ENCODE assay signal across 8 cellular contexts in the genomic region with DNA sequence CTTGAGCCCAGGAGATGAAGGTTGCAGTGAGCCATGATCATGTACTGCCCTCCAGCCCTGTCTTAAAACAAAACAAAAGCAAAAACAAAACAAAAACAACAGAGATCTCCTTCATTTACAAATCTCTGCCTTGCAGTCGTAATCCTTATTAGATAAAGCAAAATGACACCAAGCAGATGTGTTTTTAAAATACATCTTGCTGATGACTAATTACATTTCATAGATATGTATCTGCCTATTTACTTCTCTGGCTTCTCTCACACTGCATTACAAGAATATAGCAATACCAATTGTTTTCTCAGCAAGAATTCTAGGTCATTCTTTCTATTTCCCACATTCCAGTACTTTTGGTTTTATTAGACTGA. TPM values are rescaled to one million over a fixed set of nuclear protein-coding genes. Genes with fewer than 3 reads are reported as not detected.
DNase-seq lines count a peak whose midpoint lies in the region; ATAC-seq and TF ChIP-seq lines count a peak whose summit lies in the region.

No MANE protein-coding gene starts in this region.

- DNase-seq in Panc1 (ENCODE audit: low read depth, low spot score) (no peak), omental fat pad (ENCODE audit: low spot score) (no peak), NCI-H446 treated with DMSO at 0.1 percent for 48 hours (lab: John Stamatoyannopoulos, UW) (no peak), NCI-H1417 (lab: John Stamatoyannopoulos, UW) (no peak), foreskin melanocyte (no peak), neuronal stem cell (ENCODE audit: low spot score) (no peak)

- H2BK12ac ChIP-seq in neuronal stem cell (ENCODE audit: low read length) = no peak overlapping the region

- CTCF ChIA-PET in Panc1 (lab: Charles Lee) = interaction anchor here (0.6 kb wide), 1 partner anchor 75 kb away, joined by 4 read pairs; no protein-coding TSS in a partner anchor

- ATAC-seq in Panc1 = 0 out of 2 replicates have a peak, but pooled peaks have one; percentile 11
- peak; percentile 31 for ATAC-seq in omental fat pad (ENCODE audit: low FRiP score)

- H3K18ac ChIP-seq in neuronal stem cell (ENCODE audit: low read length) = no peak overlapping the region

- peak overlapping the region in 1 of 10 experiments; percentile 33; a peak in 3 of 20 replicates for H3K4me3 ChIP-seq in BLaER1 treated with 17β-estradiol and CSF1 and Interleukin-3, amounts not matched to agents 10 nM and 100 nM
- H3K4me3 ChIP-seq in Panc1 (ENCODE audit: low read depth in 2 of 2, low read length in 2 of 2) (peak overlapping the region; percentile 12 to 26; a peak in 3 of 4 replicates), duodenal mucosa (ENCODE audit: low read depth in 1 of 2, low read length in 2 of 2) (peak overlapping the region in 1 of 2 donors; percentile 5), neuronal stem cell (ENCODE audit: low read length in 2 of 2) (no peak overlapping the region)

- POLR2A ChIA-PET in Panc1 (lab: Charles Lee) = interaction anchor here (1.4 kb wide), 1 partner anchor 22 kb away, joined by 4 read pairs; no protein-coding TSS in a partner anchor

- H3K14ac ChIP-seq in neuronal stem cell (ENCODE audit: low read length) = no peak overlapping the region

- H2BK15ac ChIP-seq in neuronal stem cell (ENCODE audit: low read length) = no peak overlapping the region

- H3K4me1 ChIP-seq in BLaER1 treated with 17β-estradiol and CSF1 and Interleukin-3, amounts not matched to agents 10 nM and 100 nM = peaks cover 45 to 98% (median 70%) of the 10 kb centered on the region in 10 experiments
- H3K4me1 ChIP-seq in Panc1 (ENCODE audit: control insufficient read depth, insufficient read depth, low read length) = peaks cover 97% of the 10 kb centered on the region
- peaks cover 79 to 87% of the 10 kb centered on the region in 2 donors for H3K4me1 ChIP-seq in duodenal mucosa (ENCODE audit: control insufficient read depth in 1 of 2, insufficient read depth in 2 of 2, low read length in 2 of 2)
- peaks cover 8% of the 10 kb centered on the region in 2 donors for H3K4me1 ChIP-seq in neuronal stem cell (ENCODE audit: control insufficient read depth in 2 of 2, insufficient read depth in 1 of 2, low read depth in 1 of 2, low read length in 2 of 2)

- H4K20me1 ChIP-seq in BLaER1 treated with 17β-estradiol and CSF1 and Interleukin-3, amounts not matched to agents 10 nM and 100 nM = peaks cover 79 to 100% (median 100%) of the 10 kb centered on the region in 11 experiments

- peaks cover 31 to 83% (median 57%) of the 10 kb centered on the region in 11 experiments for H3K36me3 ChIP-seq in BLaER1 treated with 17β-estradiol and CSF1 and Interleukin-3, amounts not matched to agents 10 nM and 100 nM
- H3K36me3 ChIP-seq in Panc1 (ENCODE audit: control insufficient read depth, insufficient read depth, low read length) = no peaks in the 10 kb centered on the region; the same call in 1 of the 2 replicates
- peaks cover 5% of the 10 kb centered on the region in 2 donors for H3K36me3 ChIP-seq in duodenal mucosa (ENCODE audit: control insufficient read depth in 1 of 2, insufficient read depth in 2 of 2, low read length in 2 of 2)
- H3K36me3 ChIP-seq in neuronal stem cell (replicated peaks in 1 of 2; ENCODE audit: control insufficient read depth in 2 of 2, insufficient read depth in 2 of 2, low read length in 2 of 2) = peaks cover 2 to 31% of the 10 kb centered on the region in 2 donors

- H4K91ac ChIP-seq in neuronal stem cell (ENCODE audit: low read depth, low read length, poor library complexity) = no peak overlapping the region

- no peak overlapping the region for H2AFZ ChIP-seq in neuronal stem cell (ENCODE audit: low read length)

- in situ Hi-C loops in Panc1 (cut with HindIII; ENCODE audit: low pct_unique_long_range_greater_than_20kb, low sequenced_read_pairs) = no loop called here

- intact Hi-C loops in Panc1 (cut with micrococcal nuclease; ENCODE audit: unreplicated experiment) = loop anchor here (10.0 kb wide), 1 partner anchor 153 kb away; a partner anchor contains a TSS

- WGBS in neuronal stem cell (ENCODE audit: extremely low coverage in 2 of 2, insufficient read length in 2 of 2, insufficient replicate concordance in 1 of 2), 2 donors = no CpG with 5 or more reads among the region's 1 CpG

- H3K27ac ChIP-seq in BLaER1 treated with 17β-estradiol and CSF1 and Interleukin-3, amounts not matched to agents 10 nM and 100 nM = peak overlapping the region in 6 of 11 experiments; percentile 32 to 88 (median 68); a peak in 9 of 22 replicates
- H3K27ac ChIP-seq in Panc1 (ENCODE audit: low read length) = peak overlapping the region; percentile 94
- H3K27ac ChIP-seq in duodenal mucosa (ENCODE audit: low read depth, low read length) = peak overlapping the region; percentile 50
- H3K27ac ChIP-seq in neuronal stem cell (replicated peaks; ENCODE audit: low read length) = no peak overlapping the region

- no peaks in the 10 kb centered on the region for H3K79me1 ChIP-seq in neuronal stem cell (ENCODE audit: low read depth, low read length)

- H3K27me3 ChIP-seq in BLaER1 treated with 17β-estradiol and CSF1 and Interleukin-3, amounts not matched to agents 10 nM and 100 nM = no peaks in the 10 kb centered on the region
- no peaks in the 10 kb centered on the region for H3K27me3 ChIP-seq in Panc1 (ENCODE audit: control insufficient read depth, insufficient read depth, low read length)
- no peaks in the 10 kb centered on the region for H3K27me3 ChIP-seq in duodenal mucosa (ENCODE audit: control insufficient read depth in 1 of 2, insufficient read depth in 2 of 2, low read length in 2 of 2)
- no peaks in the 10 kb centered on the region for H3K27me3 ChIP-seq in neuronal stem cell (ENCODE audit: control insufficient read depth in 3 of 3, insufficient read depth in 3 of 3, low read depth in 1 of 3, low read length in 3 of 3)

- H2BK120ac ChIP-seq in neuronal stem cell (ENCODE audit: low read depth, low read length) = no peak overlapping the region

- no peak overlapping the region for H2BK5ac ChIP-seq in neuronal stem cell (ENCODE audit: low read length)

- H3K4ac ChIP-seq in neuronal stem cell (ENCODE audit: low read length) = no peak overlapping the region

- peak overlapping the region in 5 of 11 experiments; percentile 17 to 76 (median 46); a peak in 6 of 22 replicates for H3K9ac ChIP-seq in BLaER1 treated with 17β-estradiol and CSF1 and Interleukin-3, amounts not matched to agents 10 nM and 100 nM
- H3K9ac ChIP-seq in duodenal mucosa (ENCODE audit: low read depth in 1 of 2, low read length in 2 of 2) = peak overlapping the region in 1 of 2 donors; percentile 11
- H3K9ac ChIP-seq in neuronal stem cell (ENCODE audit: low read depth, low read length, poor library complexity) = no peak overlapping the region

- H3K23ac ChIP-seq in neuronal stem cell (ENCODE audit: low read depth, low read length, poor library complexity) = no peak overlapping the region

- no TSS peak for BruUV-seq in Panc1 (replicated peaks; lab: Mats Ljungman, UMichigan)

- TF ChIP-seq CTCF in Panc1 (IDR thresholded peaks at IDR 0.05) (no peak), omental fat pad (IDR thresholded peaks at IDR 0.05) (no peak)

- no peaks in the 10 kb centered on the region; a peak in 1 of 22 replicates for H3K9me3 ChIP-seq in BLaER1 treated with 17β-estradiol and CSF1 and Interleukin-3, amounts not matched to agents 10 nM and 100 nM (replicated peaks in 1 of 11)
- no peaks in the 10 kb centered on the region for H3K9me3 ChIP-seq in Panc1 (ENCODE audit: control insufficient read depth, insufficient read depth, low read depth, low read length)
- no peaks in the 10 kb centered on the region for H3K9me3 ChIP-seq in duodenal mucosa (ENCODE audit: control insufficient read depth in 1 of 2, low read length in 2 of 2)
- no peaks in the 10 kb centered on the region for H3K9me3 ChIP-seq in neuronal stem cell (replicated peaks in 1 of 2; ENCODE audit: control insufficient read depth in 2 of 2, insufficient read depth in 1 of 2, low read depth in 1 of 2, low read length in 2 of 2)

- H3K4me2 ChIP-seq in BLaER1 treated with 17β-estradiol and CSF1 and Interleukin-3, amounts not matched to agents 10 nM and 100 nM = peak overlapping the region; percentile 49 to 95 (median 60)
- H3K4me2 ChIP-seq in neuronal stem cell (ENCODE audit: insufficient read depth, low read length, poor library complexity, severe bottlenecking) = no peak overlapping the region

- no peak overlapping the region for H4K8ac ChIP-seq in neuronal stem cell (ENCODE audit: low read depth, low read length)

- H2AK5ac ChIP-seq in neuronal stem cell (ENCODE audit: low read depth, low read length) = no peak overlapping the region

RNA-seq across cellular contexts. Expression of a gene that starts 22.8 kb away (rescaled TPM):
- total RNA-seq in Panc1 (2021; ENCODE audit: unreplicated experiment) (104 TPM), omental fat pad (100 to 1,000 TPM in 2 of 4 donors, 10 to 100 TPM in 2; 88.5 to 140 (median 106) TPM)
- polyA plus RNA-seq in Panc1 (2012; ENCODE audit: insufficient read length) = 58.2 TPM
- 22.7 TPM for polyA plus RNA-seq in neuronal stem cell (2013, experiment 1 of 2)
- 24.5 TPM for polyA plus RNA-seq in neuronal stem cell (2013, experiment 2 of 2)

RNA-seq across cellular contexts. Expression of a gene that starts 29.2 kb away (rescaled TPM):
- total RNA-seq in Panc1 (2021; ENCODE audit: unreplicated experiment) = 228 TPM
- 326 TPM for polyA plus RNA-seq in Panc1 (2012; ENCODE audit: insufficient read length)
- 10 to 100 TPM; 53.1 to 92.4 (median 67.0) TPM for total RNA-seq in omental fat pad
- polyA plus RNA-seq in neuronal stem cell (2013, experiment 1 of 2) = 314 TPM
- polyA plus RNA-seq in neuronal stem cell (2013, experiment 2 of 2) = 322 TPM

Comparison
In these comparisons a context has a peak if more than half of its experiments do, and no peak if none do; other contexts are left out.
1. H3K4me3 ChIP-seq: peak in Panc1 (2 of 2); none in neuronal stem cell (0 of 2).